ENCODE assay signal across 8 cellular contexts in the genomic region with DNA sequence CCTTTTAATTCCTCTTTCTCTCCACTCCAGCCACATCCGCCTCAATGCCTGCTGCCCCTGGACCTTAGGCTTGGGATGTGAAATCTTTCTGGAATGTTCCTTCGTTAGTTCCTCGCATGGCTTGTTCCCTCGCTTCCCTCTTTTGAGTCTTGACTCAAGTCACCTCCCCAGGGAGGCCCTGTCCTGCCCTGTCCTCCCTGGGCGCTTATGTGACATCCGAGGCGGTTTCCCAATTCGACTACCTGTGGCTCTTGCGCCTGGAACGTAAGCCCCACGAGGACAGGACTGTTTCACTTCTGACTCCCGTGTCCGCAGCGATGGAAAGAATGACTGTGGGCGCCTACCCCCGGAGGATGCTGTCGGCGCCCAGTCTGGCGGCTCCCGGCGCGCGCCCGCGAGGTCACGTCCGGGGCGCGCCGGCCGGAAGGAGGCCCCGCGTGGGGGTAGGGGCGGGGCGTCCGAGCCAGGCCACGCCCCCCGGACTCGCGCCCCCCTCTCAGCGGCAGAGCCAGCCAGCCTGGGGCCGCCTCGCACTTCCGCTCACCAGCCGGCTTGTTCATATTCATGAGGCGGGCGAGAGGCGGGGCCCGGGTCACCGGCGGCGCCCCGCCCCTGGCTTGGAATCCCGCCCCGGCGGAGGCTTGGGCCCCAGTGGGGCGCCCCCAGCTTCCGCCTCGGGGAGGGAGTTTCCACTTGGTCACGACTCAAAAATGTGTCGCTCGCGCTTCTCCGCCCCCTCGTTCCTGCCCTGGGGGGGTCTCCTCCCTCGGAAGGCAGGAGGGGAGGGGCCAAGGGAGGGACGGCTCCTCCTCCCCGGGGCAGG. TPM values are rescaled to one million over a fixed set of nuclear protein-coding genes. Genes with fewer than 3 reads are reported as not detected.
A peak's percentile ranks its signal among the peaks of the same experiment; 100 is the strongest.
DNase-seq lines count a peak whose midpoint lies in the region; ATAC-seq, FAIRE-seq and TF ChIP-seq lines count a peak whose summit lies in the region.

No MANE protein-coding gene starts in this region.

- H3K4me2 ChIP-seq in SK-N-SH: peak overlapping the region; percentile 68

- H3K79me2 ChIP-seq in SK-N-SH (ENCODE audit: insufficient read depth): no peaks in the 10 kb centered on the region

- POLR2A ChIA-PET in SK-N-SH (lab: Yijun Ruan, JAX): interaction anchor here (1.3 to 2.8 kb wide), 2 partner anchors 13 to 33 kb away, joined by 4 to 14 read pairs; no protein-coding TSS in a partner anchor

- peak overlapping the region; percentile 95 to 98 for H3K27ac Mint-ChIP-seq in activated naive CD4-positive, alpha-beta T cell treated with anti-CD3 and anti-CD28 coated beads, Interleukin-2, amount 50 U/mL, for 72 hours

- H3K9ac ChIP-seq in ES-I3 (ENCODE audit: low read depth, low read length) (peak overlapping the region; percentile 85), SK-N-SH (peak overlapping the region; percentile 36; the same call in 1 of the 2 replicates)

- H3K4me1 ChIP-seq in ES-I3 (ENCODE audit: insufficient read depth, low read length): peaks cover 17% of the 10 kb centered on the region; the same call in 1 of the 2 replicates
- H3K4me1 ChIP-seq in SK-N-SH (ENCODE audit: control insufficient read depth in 1 of 2, insufficient read depth in 2 of 2, low read depth in 1 of 2, low read length in 1 of 2): peaks cover 0 to 16% of the 10 kb centered on the region in 2 experiments; a peak in 1 of 4 replicates
- peaks cover 0 to 17% (median 0%) of the 10 kb centered on the region in 3 donors for H3K4me1 ChIP-seq in pancreas
- peaks cover 0 to 29% (median 14%) of the 10 kb centered on the region in 4 donors for H3K4me1 ChIP-seq in tibial artery

- H2AFZ ChIP-seq in SK-N-SH (ENCODE audit: low read depth): peak overlapping the region; percentile 86

- CTCF ChIA-PET in SK-N-SH (lab: Yijun Ruan, JAX): interaction anchor here (0.9 to 2.7 kb wide), 12 partner anchors 8 to 95 kb away, joined by 3 to 11 read pairs (median 4); a partner anchor contains a TSS

- H3K36me3 ChIP-seq in ES-I3 (ENCODE audit: insufficient read depth, low read length): peaks cover 2% of the 10 kb centered on the region; the same call in 1 of the 2 replicates
- no peaks in the 10 kb centered on the region for H3K36me3 ChIP-seq in SK-N-SH (replicated peaks in 1 of 2; ENCODE audit: control insufficient read depth in 1 of 2, insufficient read depth in 2 of 2, low read length in 1 of 2)
- no peaks in the 10 kb centered on the region for H3K36me3 ChIP-seq in pancreas
- H3K36me3 ChIP-seq in tibial artery: no peaks in the 10 kb centered on the region

- peaks cover 13 to 16% of the 10 kb centered on the region in 2 donors for H3K36me3 Mint-ChIP-seq in activated naive CD4-positive, alpha-beta T cell treated with anti-CD3 and anti-CD28 coated beads, Interleukin-2, amount 50 U/mL, for 72 hours

- H3K27me3 ChIP-seq in SK-N-SH (ENCODE audit: insufficient read depth): no peaks in the 10 kb centered on the region
- no peaks in the 10 kb centered on the region for H3K27me3 ChIP-seq in pancreas
- no peaks in the 10 kb centered on the region for H3K27me3 ChIP-seq in tibial artery

- no peak for TF ChIP-seq RAD21 in SK-N-SH (IDR thresholded peaks at IDR 0.05; ENCODE audit: low read length)

- no peak for TF ChIP-seq EP300 in SK-N-SH (IDR thresholded peaks at IDR 0.05; ENCODE audit: borderline replicate concordance in 1 of 2, low read depth in 1 of 2, low read length in 1 of 2)

- DNase-seq in GOT3 (lab: John Stamatoyannopoulos, UW) (peak; percentile 87), LHCN-M2 (ENCODE audit: low read depth) (peak; percentile 85), SK-N-SH (peak; percentile 99), Right ventricle myocardium superior (peak; percentile 98), pancreas (peak; percentile 92 to 97 (median 94)), tibial artery (peak; percentile 88 to 96)
- DNase-seq in activated naive CD4-positive, alpha-beta T cell treated with anti-CD3 and anti-CD28 coated beads, Interleukin-2, amount 50 U/mL, for 72 hours (ENCODE audit: low spot score in 2 of 2): peak; percentile 97 to 99

- H4K20me1 ChIP-seq in SK-N-SH (ENCODE audit: insufficient read depth): no peaks in the 10 kb centered on the region

- H3K9me3 Mint-ChIP-seq in activated naive CD4-positive, alpha-beta T cell treated with anti-CD3 and anti-CD28 coated beads, Interleukin-2, amount 50 U/mL, for 72 hours: peaks cover 0 to 5% of the 10 kb centered on the region in 2 donors

- WGBS in SK-N-SH (ENCODE audit: low lambda C conversion rate): 31% methylated on average over 20 of the region's 68 CpGs
- whole genome bisulfite sequencing in pancreas, 2 donors: 7 to 8% methylated on average over 67 to 68 of the region's 68 CpGs

- H3K4me3 ChIP-seq in SK-N-SH (ENCODE audit: low read depth in 2 of 2, low read length in 1 of 2) (peak overlapping the region; percentile 52 to 56), pancreas (peak overlapping the region; percentile 4 to 44 (median 21)), tibial artery (peak overlapping the region; percentile 53 to 62)

- ATAC-seq in activated naive CD4-positive, alpha-beta T cell treated with anti-CD3 and anti-CD28 coated beads, Interleukin-2, amount 50 U/mL, for 72 hours: peak; percentile 88 to 94
- ATAC-seq in Right ventricle myocardium superior (ENCODE audit: poor library complexity) (peak; percentile 98), pancreas (peak; percentile 84 to 90 (median 88))

- no peak for TF ChIP-seq CTCF in SK-N-SH (IDR thresholded peaks at IDR 0.05)
- no peak for TF ChIP-seq CTCF in pancreas (IDR thresholded peaks at IDR 0.05)
- TF ChIP-seq CTCF in tibial artery (IDR thresholded peaks at IDR 0.05): no peak

- peaks cover 10% of the 10 kb centered on the region for H3F3A ChIP-seq in SK-N-SH (replicated peaks; ENCODE audit: insufficient read depth)

- no peak for FAIRE-seq in pancreas (lab: Jason Lieb, UNC)

- H3K27ac ChIP-seq in SK-N-SH (ENCODE audit: low read depth in 2 of 2, low read length in 1 of 2) (peak overlapping the region; percentile 39 to 77; a peak in 3 of 4 replicates), pancreas (peak overlapping the region; percentile 42 to 84 (median 73)), tibial artery (peak overlapping the region; percentile 78 to 83)

- no peaks in the 10 kb centered on the region for H3K9me3 ChIP-seq in ES-I3 (ENCODE audit: control insufficient read depth, insufficient read depth, low read length)
- H3K9me3 ChIP-seq in SK-N-SH: no peaks in the 10 kb centered on the region
- H3K9me3 ChIP-seq in pancreas: no peaks in the 10 kb centered on the region
- H3K9me3 ChIP-seq in tibial artery: no peaks in the 10 kb centered on the region

- H3K9me2 ChIP-seq in SK-N-SH: no peaks in the 10 kb centered on the region

- intact Hi-C loops in Right ventricle myocardium superior (cut with DNase I): loop anchor here (2.0 kb wide), 1 partner anchor 21 kb away; no protein-coding TSS in a partner anchor
- intact Hi-C loops in pancreas (cut with DNase I): no loop called here
- intact Hi-C loops in tibial artery (cut with DNase I; ENCODE audit: low total_unique reads): no loop called here

TF ChIP-seq in SK-N-SH, 30 proteins besides CTCF, POLR2A, EP300 and RAD21 (continues in another document):
- TF ChIP-seq TEAD4 (IDR thresholded peaks at IDR 0.05; ENCODE audit: borderline replicate concordance, insufficient read depth) (peak; percentile 70), POLR2AphosphoS5 (IDR thresholded peaks at IDR 0.05; ENCODE audit: low read depth, low read length) (0 out of 2 replicates have a peak, but pooled peaks have one; percentile 53), NFIC (IDR thresholded peaks at IDR 0.05; ENCODE audit: borderline replicate concordance) (no peak), RXRA (IDR thresholded peaks at IDR 0.05; ENCODE audit: borderline replicate concordance, low read depth) (no peak), MEF2A (IDR thresholded peaks at IDR 0.05; ENCODE audit: borderline replicate concordance, low read depth) (no peak), YY1 (IDR thresholded peaks at IDR 0.05; ENCODE audit: low read depth) (no peak)
- TF ChIP-seq, protein P1, sequence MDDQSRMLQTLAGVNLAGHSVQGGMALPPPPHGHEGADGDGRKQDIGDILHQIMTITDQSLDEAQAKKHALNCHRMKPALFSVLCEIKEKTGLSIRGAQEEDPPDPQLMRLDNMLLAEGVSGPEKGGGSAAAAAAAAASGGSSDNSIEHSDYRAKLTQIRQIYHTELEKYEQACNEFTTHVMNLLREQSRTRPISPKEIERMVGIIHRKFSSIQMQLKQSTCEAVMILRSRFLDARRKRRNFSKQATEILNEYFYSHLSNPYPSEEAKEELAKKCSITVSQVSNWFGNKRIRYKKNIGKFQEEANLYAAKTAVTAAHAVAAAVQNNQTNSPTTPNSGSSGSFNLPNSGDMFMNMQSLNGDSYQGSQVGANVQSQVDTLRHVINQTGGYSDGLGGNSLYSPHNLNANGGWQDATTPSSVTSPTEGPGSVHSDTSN (IDR thresholded peaks at IDR 0.05): peak; percentile 62

RNA-seq across cellular contexts. Expression of a gene that starts 8.4 kb away (rescaled TPM):
- 1.1 and 1.3 TPM in 2 replicates for total RNA-seq in LHCN-M2 (2014; rRNA removed)
- polyA plus RNA-seq in LHCN-M2 (2012): 13.5 TPM
- polyA plus RNA-seq in SK-N-SH (2012; rRNA removed): 3.3 and 6.5 TPM in 2 replicates
- polyA plus RNA-seq in SK-N-SH (2012; cell fraction: cytosol; rRNA removed): 3.5 and 5.8 TPM in 2 replicates
- 18.3 and 22.6 TPM in 2 replicates for polyA plus RNA-seq in SK-N-SH (2012; cell fraction: nucleus; rRNA removed)
- under 1 TPM; 0.16 to 0.80 TPM for total RNA-seq in activated naive CD4-positive, alpha-beta T cell treated with anti-CD3 and anti-CD28 coated beads, Interleukin-2, amount 50 U/mL, for 72 hours
- 14.6 TPM for total RNA-seq in Right ventricle myocardium superior
- total RNA-seq in pancreas: 10 to 100 TPM in 4 of 6 donors, 1 to 10 TPM in 2; 5.5 to 14.9 (median 10.9) TPM
- polyA plus RNA-seq in pancreas: 10 to 100 TPM in 1 of 2 donors, 1 to 10 TPM in 1; 7.3 to 15.1 TPM

RNA-seq across cellular contexts. Expression of a gene that starts 34.6 kb away (rescaled TPM):
- total RNA-seq in LHCN-M2 (2014; rRNA removed): 7.0 and 11.1 TPM in 2 replicates
- polyA plus RNA-seq in LHCN-M2 (2012): 4.4 TPM
- 8.8 and 13.1 TPM in 2 replicates for polyA plus RNA-seq in SK-N-SH (2012; rRNA removed)
- 5.4 and 7.4 TPM in 2 replicates for polyA plus RNA-seq in SK-N-SH (2012; cell fraction: cytosol; rRNA removed)
- polyA plus RNA-seq in SK-N-SH (2012; cell fraction: nucleus; rRNA removed): 13.6 and 21.0 TPM in 2 replicates
- total RNA-seq in activated naive CD4-positive, alpha-beta T cell treated with anti-CD3 and anti-CD28 coated beads, Interleukin-2, amount 50 U/mL, for 72 hours: 10 to 100 TPM; 10.1 to 28.4 TPM
- total RNA-seq in Right ventricle myocardium superior: 4.0 TPM
- 10 to 100 TPM in 4 of 6 donors, 1 to 10 TPM in 2; 8.6 to 17.9 (median 12.9) TPM for total RNA-seq in pancreas
- polyA plus RNA-seq in pancreas: 10 to 100 TPM in 1 of 2 donors, 1 to 10 TPM in 1; 6.1 to 10.7 TPM

RNA-seq across cellular contexts. Expression of a gene that starts 43.7 kb away (rescaled TPM):
- total RNA-seq in LHCN-M2 (2014; rRNA removed) (48.1 and 62.2 TPM in 2 replicates), Right ventricle myocardium superior (74.0 TPM), pancreas (10 to 100 TPM; 12.2 to 29.6 (median 22.7) TPM)
- 37.4 TPM for polyA plus RNA-seq in LHCN-M2 (2012)
- polyA plus RNA-seq in SK-N-SH (2012; rRNA removed) (96.3 and 96.4 TPM in 2 replicates), pancreas (100 to 1,000 TPM in 1 of 2 donors, 10 to 100 TPM in 1; 69.6 to 106 TPM)
- 52.4 and 75.8 TPM in 2 replicates for polyA plus RNA-seq in SK-N-SH (2012; cell fraction: cytosol; rRNA removed)
- polyA plus RNA-seq in SK-N-SH (2012; cell fraction: nucleus; rRNA removed): 95.5 and 121 TPM in 2 replicates
- 10 to 100 TPM; 53.7 to 63.1 TPM for total RNA-seq in activated naive CD4-positive, alpha-beta T cell treated with anti-CD3 and anti-CD28 coated beads, Interleukin-2, amount 50 U/mL, for 72 hours

Comparison
In these comparisons a context has a peak if more than half of its experiments do, and no peak if none do; other contexts are left out.
1. Peak in every context shown above with its lines: DNase-seq, ATAC-seq, H3K4me3 ChIP-seq and H3K27ac ChIP-seq.